ENCODE assay signal across 14 cellular contexts in the genomic region with DNA sequence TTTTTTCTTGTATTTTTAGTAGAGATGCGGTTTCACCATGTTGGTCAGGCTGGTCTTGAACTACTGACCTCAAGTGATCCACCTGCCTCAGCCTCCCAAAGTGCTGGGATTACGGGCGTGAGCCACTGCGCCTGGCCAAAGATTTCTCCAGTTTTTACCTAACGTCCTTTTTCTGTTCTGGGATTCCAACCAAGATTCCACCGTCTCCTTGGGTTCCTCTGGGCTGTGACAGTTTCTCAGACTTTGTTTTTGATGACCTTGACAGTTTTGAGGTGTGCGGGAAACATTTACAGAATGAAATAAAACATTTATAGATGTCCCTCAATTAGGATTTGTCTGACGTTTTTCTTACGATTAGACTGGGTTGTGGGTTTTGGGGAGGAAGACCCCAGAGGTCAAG. TPM values are rescaled to one million over a fixed set of nuclear protein-coding genes. Genes with fewer than 3 reads are reported as not detected.
A peak's percentile ranks its signal among the peaks of the same experiment; 100 is the strongest.
DNase-seq lines count a peak whose midpoint lies in the region; ATAC-seq, FAIRE-seq and TF ChIP-seq lines count a peak whose summit lies in the region.
"Not testable (repeated sequence)": the region's sequence is repeated elsewhere in the genome, so short reads cannot be mapped to it uniquely, and the experiment has no call there.
"Had no signal": no experiment of that assay in that cellular context is flagged by ENCODE, and none has a peak within 500 bp of the region (broad histone marks: within the 10 kb centered on the region; RNA-seq: fewer than 3 reads in every experiment).

No MANE protein-coding gene starts in this region.

- H3K27me3 Mint-ChIP-seq in CD4-positive, alpha-beta T cell = peaks cover 37% of the 10 kb centered on the region
- H3K27me3 Mint-ChIP-seq in nephron progenitor cell (ENCODE audit: low read depth, poor library complexity) = not testable (repeated sequence)

- H2AFZ ChIP-seq in K562 (ENCODE audit: low read depth, low read length); mesenchymal stem cell (ENCODE audit: low read depth, low read length); trophoblast cell (ENCODE audit: insufficient read depth, low read length, poor library complexity): not testable (repeated sequence)

- not testable (repeated sequence) for H3K4ac ChIP-seq in mesenchymal stem cell (ENCODE audit: low read depth in 1 of 2, low read length in 2 of 2); trophoblast cell (ENCODE audit: low read depth, low read length)

- not testable (repeated sequence) for FAIRE-seq in K562 (lab: Jason Lieb, UNC)

- not testable (repeated sequence) for H3K27ac ChIP-seq in CD4-positive, alpha-beta T cell (ENCODE audit: low read depth, low read length); HEK293 (ENCODE audit: extremely low read depth, low read depth, low read length); K562 (ENCODE audit: extremely low read depth, low read depth, low read length); mesenchymal stem cell (ENCODE audit: low read length, poor library complexity, severe bottlenecking); trophoblast cell (ENCODE audit: low read depth, low read length)
- H3K27ac ChIP-seq in Panc1 (ENCODE audit: low read length) = peak overlapping the region; percentile 34; the same call in 1 of the 2 replicates

- H2AK5ac ChIP-seq in mesenchymal stem cell (ENCODE audit: low read length, severe bottlenecking) (peak overlapping the region; percentile 3), trophoblast cell (ENCODE audit: low read length) (peak overlapping the region; percentile 67)

- H3K9me3 ChIP-seq in CD4-positive, alpha-beta T cell (ENCODE audit: control insufficient read depth, low read length); HEK293 (ENCODE audit: control insufficient read depth, insufficient read depth, low read depth, low read length); Panc1 (ENCODE audit: control insufficient read depth, insufficient read depth, low read depth, low read length); K562 (replicated peaks; ENCODE audit: control insufficient read depth, insufficient read depth, low read depth, low read length); mesenchymal stem cell (ENCODE audit: control insufficient read depth, low read length); trophoblast cell (ENCODE audit: insufficient read depth, low read depth, low read length): not testable (repeated sequence)

- H3K36me3 Mint-ChIP-seq in CD4-positive, alpha-beta T cell (ENCODE audit: low read depth); nephron progenitor cell (ENCODE audit: low read depth): not testable (repeated sequence)

- POLR2A ChIA-PET in CD4-positive, alpha-beta T cell (lab: Charles Lee); HEK293 (lab: Yijun Ruan, JAX); Panc1 (lab: Charles Lee); K562 (lab: Yijun Ruan, JAX): not testable (repeated sequence)

- H2BK5ac ChIP-seq in mesenchymal stem cell (ENCODE audit: low read depth, low read length, poor library complexity, severe bottlenecking); trophoblast cell (ENCODE audit: low read depth, low read length, poor library complexity): not testable (repeated sequence)

- CTCF ChIA-PET in CD4-positive, alpha-beta T cell (lab: Charles Lee); Panc1 (lab: Charles Lee); K562 (lab: Yijun Ruan, JAX; ENCODE audit: low intra/inter-chr PET ratio): not testable (repeated sequence)
- CTCF ChIA-PET in HEK293 (lab: Yijun Ruan, JAX) = interaction anchor here (0.6 kb wide), 1 partner anchor 61 kb away, joined by 4 read pairs; no protein-coding TSS in a partner anchor

- TF ChIP-seq POLR2A in K562 (conservative IDR thresholded peaks at IDR 0.05) = not testable (repeated sequence)

- not testable (repeated sequence) for H2BK15ac ChIP-seq in mesenchymal stem cell (ENCODE audit: low read depth, poor library complexity, severe bottlenecking)

- H3K4me2 ChIP-seq in K562 (ENCODE audit: insufficient read depth, low read length); mesenchymal stem cell (ENCODE audit: low read length, poor library complexity, severe bottlenecking); trophoblast cell (ENCODE audit: low read length): not testable (repeated sequence)

- H2BK12ac ChIP-seq in mesenchymal stem cell (ENCODE audit: low read length in 2 of 2) = not testable (repeated sequence)
- H2BK12ac ChIP-seq in trophoblast cell (ENCODE audit: low read length) = peak overlapping the region; percentile 34

- H3K23ac ChIP-seq in mesenchymal stem cell (ENCODE audit: low read length in 2 of 2); trophoblast cell (ENCODE audit: low read length): not testable (repeated sequence)

- not testable (repeated sequence) for H4K8ac ChIP-seq in mesenchymal stem cell (ENCODE audit: low read length); trophoblast cell (ENCODE audit: low read depth, low read length)

- H3K9ac ChIP-seq in K562 (ENCODE audit: insufficient read depth in 1 of 2, low read depth in 2 of 2, low read length in 2 of 2); mesenchymal stem cell (ENCODE audit: low read length); trophoblast cell (ENCODE audit: low read length): not testable (repeated sequence)

- H3K27me3 ChIP-seq in CD4-positive, alpha-beta T cell (ENCODE audit: control insufficient read depth, insufficient read depth, low read length) = peaks cover 49% of the 10 kb centered on the region
- H3K27me3 ChIP-seq in Panc1 (ENCODE audit: control insufficient read depth, insufficient read depth, low read length); K562 (ENCODE audit: control insufficient read depth in 2 of 2, insufficient read depth in 2 of 2, low read length in 2 of 2); mesenchymal stem cell (ENCODE audit: control insufficient read depth in 1 of 2, insufficient read depth in 1 of 2, low read length in 2 of 2); trophoblast cell (ENCODE audit: insufficient read depth, low read length): not testable (repeated sequence)

- not testable (repeated sequence) for ATAC-seq in CD4-positive, alpha-beta T cell (ENCODE audit: poor library complexity); Panc1; K562

- not testable (repeated sequence) for TF ChIP-seq RAD21 in K562 (CRISPR knock-in tag; conservative IDR thresholded peaks at IDR 0.05 in 1 of 2, IDR thresholded peaks at IDR 0.05 in 1 of 2)

- TF ChIP-seq CTCF in CD4-positive, alpha-beta T cell (IDR thresholded peaks at IDR 0.05); HEK293 (tag by site-specific recombination; IDR thresholded peaks at IDR 0.05); Panc1 (IDR thresholded peaks at IDR 0.05); K562 (IDR thresholded peaks at IDR 0.05 in 2 of 3, conservative IDR thresholded peaks at IDR 0.05 in 1 of 3; ENCODE audit: insufficient read depth in 2 of 3, low read depth in 1 of 3, low read length in 3 of 3); nephron progenitor cell (IDR thresholded peaks at IDR 0.05): not testable (repeated sequence)

- not testable (repeated sequence) for H3K4me1 ChIP-seq in HEK293 (ENCODE audit: control insufficient read depth, insufficient read depth, low read length)
- H3K4me1 ChIP-seq in Panc1 (ENCODE audit: control insufficient read depth, insufficient read depth, low read length) = peaks cover 27% of the 10 kb centered on the region
- H3K4me1 ChIP-seq in K562 (replicated peaks in 1 of 2; ENCODE audit: control insufficient read depth in 2 of 2, insufficient read depth in 2 of 2, low read length in 2 of 2) = peaks cover 4 to 33% of the 10 kb centered on the region in 2 experiments; a peak in 3 of 5 replicates
- peaks cover 41% of the 10 kb centered on the region for H3K4me1 ChIP-seq in mesenchymal stem cell (ENCODE audit: control insufficient read depth, insufficient read depth, low read depth, low read length)
- H3K4me1 ChIP-seq in trophoblast cell (ENCODE audit: control insufficient read depth in 1 of 2, insufficient read depth in 2 of 2, low read length in 2 of 2) = peaks cover 39 to 40% of the 10 kb centered on the region in 2 experiments

- not testable (repeated sequence) for H3K14ac ChIP-seq in mesenchymal stem cell (ENCODE audit: low read length in 2 of 2); trophoblast cell (ENCODE audit: low read length)

- not testable (repeated sequence) for H3K27ac Mint-ChIP-seq in CD4-positive, alpha-beta T cell
- peak overlapping the region; percentile 48 for H3K27ac Mint-ChIP-seq in nephron progenitor cell

- H3K9me3 Mint-ChIP-seq in CD4-positive, alpha-beta T cell; nephron progenitor cell: not testable (repeated sequence)

- not testable (repeated sequence) for H3K9me1 ChIP-seq in K562 (ENCODE audit: control insufficient read depth, insufficient read depth, low read length)

- H3K79me1 ChIP-seq in mesenchymal stem cell (replicated peaks; ENCODE audit: low read length, poor library complexity, severe bottlenecking) = peaks cover 12% of the 10 kb centered on the region
- peaks cover 45% of the 10 kb centered on the region for H3K79me1 ChIP-seq in trophoblast cell (ENCODE audit: low read length)

- H3K4me1 Mint-ChIP-seq in CD4-positive, alpha-beta T cell (ENCODE audit: low read depth) = not testable (repeated sequence)
- H3K4me1 Mint-ChIP-seq in nephron progenitor cell = peaks cover 30% of the 10 kb centered on the region

- not testable (repeated sequence) for DNase-seq in CD4-positive, alpha-beta T cell; Panc1 (ENCODE audit: low read depth, low spot score); K562 (ENCODE audit: extremely low read depth in 1 of 4, low spot score in 3 of 4); mesenchymal stem cell; nephron progenitor cell; trophoblast cell

- in situ Hi-C loops in Panc1 (cut with HindIII; ENCODE audit: low pct_unique_long_range_greater_than_20kb, low sequenced_read_pairs); K562 (cut with MboI): not testable (repeated sequence)

- not testable (repeated sequence) for H3K79me2 ChIP-seq in K562 (ENCODE audit: control insufficient read depth, insufficient read depth, low read length)
- peaks cover 16% of the 10 kb centered on the region for H3K79me2 ChIP-seq in trophoblast cell (ENCODE audit: control insufficient read depth, insufficient read depth, low read length, poor library complexity)

- H3K4me3 ChIP-seq in HEK293 (ENCODE audit: low read depth, low read length); Panc1 (ENCODE audit: low read depth in 2 of 2, low read length in 2 of 2); K562; mesenchymal stem cell (ENCODE audit: insufficient read depth in 1 of 2, low read depth in 1 of 2, low read length in 2 of 2); trophoblast cell (ENCODE audit: low read depth, low read length): not testable (repeated sequence)

- H4K20me1 ChIP-seq in K562 (replicated peaks; ENCODE audit: control insufficient read depth, insufficient read depth, low read length) = not testable (repeated sequence)

- not testable (repeated sequence) for H4K91ac ChIP-seq in mesenchymal stem cell (ENCODE audit: low read length); trophoblast cell (ENCODE audit: low read depth, low read length)

- H3K18ac ChIP-seq in mesenchymal stem cell (ENCODE audit: low read depth in 1 of 2, low read length in 2 of 2); trophoblast cell (ENCODE audit: low read length): not testable (repeated sequence)

- H2BK120ac ChIP-seq in mesenchymal stem cell (ENCODE audit: low read depth, low read length); trophoblast cell (ENCODE audit: insufficient read depth, low read length, poor library complexity): not testable (repeated sequence)

- 43% methylated on average over 9 of the region's 9 CpGs for WGBS in K562 (ENCODE audit: insufficient coverage, low coverage, missing lambda C conversion rate)
- WGBS in mesenchymal stem cell = 98% methylated on average over 8 of the region's 9 CpGs
- WGBS in trophoblast cell (ENCODE audit: extremely low coverage, insufficient coverage, insufficient read length) = no CpG with 5 or more reads among the region's 9 CpGs

- not testable (repeated sequence) for TF ChIP-seq EP300 in K562 (IDR thresholded peaks at IDR 0.05; ENCODE audit: low read length)

- H4K12ac ChIP-seq in trophoblast cell (ENCODE audit: low read depth, low read length) = not testable (repeated sequence)

- BruUV-seq in Panc1 (replicated peaks; lab: Mats Ljungman, UMichigan); K562 (replicated peaks; lab: Mats Ljungman, UMichigan): not testable (repeated sequence)

- peak overlapping the region; percentile 42 for H3K4me3 Mint-ChIP-seq in CD4-positive, alpha-beta T cell
- not testable (repeated sequence) for H3K4me3 Mint-ChIP-seq in nephron progenitor cell

- not testable (repeated sequence) for H3K36me3 ChIP-seq in HEK293 (ENCODE audit: control insufficient read depth in 2 of 2, insufficient read depth in 1 of 2, low read length in 2 of 2); Panc1 (ENCODE audit: control insufficient read depth, insufficient read depth, low read length); K562 (ENCODE audit: control insufficient read depth, insufficient read depth, low read length); mesenchymal stem cell (ENCODE audit: control insufficient read depth in 1 of 2, insufficient read depth in 2 of 2, low read depth in 1 of 2, low read length in 2 of 2); trophoblast cell (ENCODE audit: control insufficient read depth in 1 of 2, insufficient read depth in 2 of 2, low read length in 2 of 2)

- intact Hi-C loops in CD4-positive, alpha-beta T cell (cut with DNase I, micrococcal nuclease); Panc1 (cut with micrococcal nuclease; ENCODE audit: unreplicated experiment); K562 (cut with micrococcal nuclease): not testable (repeated sequence)

RNA-seq across cellular contexts. Expression of a gene that starts 17.9 kb away (rescaled TPM):
- total RNA-seq in CD4-positive, alpha-beta T cell = under 1 TPM; 0.08 to 0.17 TPM
- total RNA-seq in Panc1 (2021; ENCODE audit: unreplicated experiment) (120 TPM), K562 (2014; rRNA removed) (14.1 and 16.0 TPM in 2 replicates), K562 (2014; rRNA removed; fragmentation: Illumina TruSeq; extraction: Trizol) (1.1 and 1.7 TPM in 2 replicates), K562 (2015; rRNA removed; fragmentation: Illumina TruSeq; extraction: Trizol) (7.2 and 8.8 TPM in 2 replicates), K562 (2021) (25.6 and 26.3 TPM in 2 replicates)
- 112 TPM for polyA plus RNA-seq in Panc1 (2012; ENCODE audit: insufficient read length)
- total RNA-seq in K562 (2011; cell fraction: chromatin; rRNA removed; ENCODE audit: low replicate concordance) = 30.5 and 82.5 TPM in 2 replicates
- total RNA-seq in K562 (2011; cell fraction: nucleolus; rRNA removed) = 37.8 and 38.7 TPM in 2 replicates
- total RNA-seq in K562 (2011; cell fraction: nucleoplasm; rRNA removed) = 29.8 and 32.0 TPM in 2 replicates
- polyA plus RNA-seq in K562 (2011; rRNA removed) (3.6 and 6.0 TPM in 2 replicates), K562 (2014; fragmentation: Illumina TruSeq; extraction: Trizol) (3.4 and 11.4 TPM in 2 replicates), K562 (2014; fragmentation: Nextera tagmentation; extraction: Ambion mirVana) (under 1 TPM; 0.10 to 0.13 TPM), K562 (2014; rRNA removed) (9.8 and 10.5 TPM in 2 replicates)
- 3.6 and 13.5 TPM in 2 replicates for polyA plus RNA-seq in K562 (2011; cell fraction: cytosol; rRNA removed)
- 21.5 and 40.4 TPM in 2 replicates for polyA plus RNA-seq in K562 (2011; cell fraction: nucleus; rRNA removed)
- 14.6 and 20.3 TPM in 2 replicates for polyA plus RNA-seq in K562 (2012)
- polyA minus RNA-seq in K562 (2011; rRNA and poly(A)+ RNA removed) = 5.7 and 5.9 TPM in 2 replicates
- 6.9 and 14.9 TPM in 2 replicates for polyA minus RNA-seq in K562 (2011; cell fraction: cytosol; rRNA and poly(A)+ RNA removed)
- 16.6 and 18.6 TPM in 2 replicates for polyA minus RNA-seq in K562 (2011; cell fraction: nucleus; rRNA and poly(A)+ RNA removed)
- polyA plus RNA-seq in mesenchymal stem cell (2013, experiment 1 of 2) = 169 TPM
- 176 TPM for polyA plus RNA-seq in mesenchymal stem cell (2013, experiment 2 of 2)
- polyA plus RNA-seq in trophoblast cell (2013) = 200 and 201 TPM in 2 replicates
- total RNA-seq: CD8-positive, alpha-beta T cell had no signal

RNA-seq across cellular contexts. Expression of a gene that starts 50.6 kb away (rescaled TPM):
- not detected for total RNA-seq in CD4-positive, alpha-beta T cell
- total RNA-seq in Panc1 (2021; ENCODE audit: unreplicated experiment) (2.7 TPM), K562 (2014; rRNA removed) (not detected in 2 replicates), K562 (2014; rRNA removed; fragmentation: Illumina TruSeq; extraction: Trizol) (not detected in 2 replicates), K562 (2015; rRNA removed; fragmentation: Illumina TruSeq; extraction: Trizol) (not detected in 2 replicates), K562 (2021) (2.3 and 5.3 TPM in 2 replicates)
- not detected for polyA plus RNA-seq in Panc1 (2012; ENCODE audit: insufficient read length)
- total RNA-seq in K562 (2011; cell fraction: chromatin; rRNA removed; ENCODE audit: low replicate concordance) = not detected in 2 replicates
- total RNA-seq in K562 (2011; cell fraction: nucleolus; rRNA removed) = not detected in 2 replicates
- total RNA-seq in K562 (2011; cell fraction: nucleoplasm; rRNA removed) = not detected in 2 replicates
- polyA plus RNA-seq in K562 (2011; rRNA removed) (not detected in 2 replicates), K562 (2014; fragmentation: Illumina TruSeq; extraction: Trizol) (not detected in 2 replicates), K562 (2014; fragmentation: Nextera tagmentation; extraction: Ambion mirVana) (not detected), K562 (2014; rRNA removed) (not detected in 2 replicates)
- polyA plus RNA-seq in K562 (2011; cell fraction: cytosol; rRNA removed) = not detected in 2 replicates
- not detected in 2 replicates for polyA plus RNA-seq in K562 (2011; cell fraction: nucleus; rRNA removed)
- polyA plus RNA-seq in K562 (2012) = not detected in 2 replicates
- polyA minus RNA-seq in K562 (2011; rRNA and poly(A)+ RNA removed) = not detected in 2 replicates
- not detected in 2 replicates for polyA minus RNA-seq in K562 (2011; cell fraction: cytosol; rRNA and poly(A)+ RNA removed)
- polyA minus RNA-seq in K562 (2011; cell fraction: nucleus; rRNA and poly(A)+ RNA removed) = not detected in 2 replicates
- polyA plus RNA-seq in mesenchymal stem cell (2013, experiment 1 of 2) = not detected
- not detected for polyA plus RNA-seq in mesenchymal stem cell (2013, experiment 2 of 2)
- 0.15 TPM in 1 of 2 replicates, not detected in the other for polyA plus RNA-seq in trophoblast cell (2013)
- total RNA-seq: A673; Caco-2; CD8-positive, alpha-beta T cell; H1; H7; HFFc6 had no signal
- polyA plus RNA-seq: BJ, H1 had no signal
